Comparison of ENCODE assay signal across 16 cellular contexts in genomic region chr10:30832727-30833624, GRCh38.
DNase-seq lines count a peak whose midpoint lies in the region; ATAC-seq and TF ChIP-seq lines count a peak whose summit lies in the region.
"Had no signal": no experiment of that assay in that cellular context is flagged by ENCODE, and none has a peak within 500 bp of the region (broad histone marks: within the 10 kb centered on the region; RNA-seq: fewer than 3 reads in every experiment).

No MANE protein-coding gene starts in this region.

- H3K56ac ChIP-seq in IMR-90 (ENCODE audit: extremely low read depth, insufficient read depth, low read length), result no peak overlapping the region

- H3K18ac ChIP-seq in IMR-90 (ENCODE audit: low read depth, low read length) (peak overlapping the region; percentile 89), mesenchymal stem cell (ENCODE audit: low read depth in 1 of 2, low read length in 2 of 2) (no peak overlapping the region)

- H3K27me3 ChIP-seq in IMR-90 (ENCODE audit: control insufficient read depth, insufficient read depth, low read length), result no peaks in the 10 kb centered on the region
- H3K27me3 ChIP-seq in mesenchymal stem cell (ENCODE audit: control insufficient read depth in 1 of 2, insufficient read depth in 1 of 2, low read length in 2 of 2), result no peaks in the 10 kb centered on the region
- no peaks in the 10 kb centered on the region for H3K27me3 ChIP-seq in sigmoid colon
- peaks cover 35% of the 10 kb centered on the region for H3K27me3 ChIP-seq in foreskin keratinocyte

- CTCF ChIA-PET in IMR-90 (lab: Yijun Ruan, JAX), result no interaction called here

- H2BK20ac ChIP-seq in IMR-90 (ENCODE audit: low read depth, low read length), result peak overlapping the region; percentile 73

- H3K4me3 ChIP-seq in IMR-90 (ENCODE audit: insufficient read depth, low read depth, low read length), result no peak overlapping the region
- no peak overlapping the region for H3K4me3 ChIP-seq in mesenchymal stem cell (ENCODE audit: insufficient read depth in 1 of 2, low read depth in 1 of 2, low read length in 2 of 2)
- no peak overlapping the region for H3K4me3 ChIP-seq in sigmoid colon

- peak overlapping the region; percentile 73; the same call in 1 of the 2 replicates for H4K5ac ChIP-seq in IMR-90 (ENCODE audit: low read depth, low read length)

- no peak overlapping the region for H2AK9ac ChIP-seq in IMR-90 (replicated peaks; ENCODE audit: low read depth, low read length, poor library complexity)

- no peak for TF ChIP-seq CTCF in IMR-90 (conservative IDR thresholded peaks at IDR 0.05; ENCODE audit: low read depth, low read length)
- TF ChIP-seq CTCF in VCaP (conservative IDR thresholded peaks at IDR 0.05), result no peak
- TF ChIP-seq CTCF in sigmoid colon (IDR thresholded peaks at IDR 0.05), result no peak
- TF ChIP-seq CTCF in foreskin keratinocyte (conservative IDR thresholded peaks at IDR 0.05), result no peak

- H3K9me1 ChIP-seq in IMR-90 (ENCODE audit: insufficient read depth, low read length), result peaks cover 23% of the 10 kb centered on the region

- H2BK5ac ChIP-seq in IMR-90 (ENCODE audit: low read depth, low read length, poor library complexity, severe bottlenecking) (no peak overlapping the region), mesenchymal stem cell (ENCODE audit: low read depth, low read length, poor library complexity, severe bottlenecking) (no peak overlapping the region)

- ATAC-seq in IMR-90 (ENCODE audit: low read depth) (peak; percentile 76), foreskin keratinocyte (no peak)
- ATAC-seq: PC-3, SK-N-SH treated with all-trans-retinoic acid at 6 μM for 48 hours had no signal

- POLR2A ChIA-PET in IMR-90 (lab: Charles Lee; ENCODE audit: unreplicated experiment), result no interaction called here

- dilution Hi-C loops in IMR-90 (cut with HindIII; ENCODE audit: low sequenced_read_pairs, unreplicated experiment), result no loop called here

- 71% methylated on average over 10 of the region's 13 CpGs; no CpG with 5 or more reads in 1 of the 2 experiments for WGBS in IMR-90 (ENCODE audit: extremely low coverage in 2 of 2, insufficient read length in 1 of 2), 2 experiments
- 71% methylated on average over 13 of the region's 13 CpGs for WGBS in mesenchymal stem cell
- WGBS in sigmoid colon, 2 donors, result 33 to 54% methylated on average over 13 of the region's 13 CpGs

- H3K4me1 ChIP-seq in IMR-90 (ENCODE audit: control insufficient read depth, insufficient read depth, low read length), result peaks cover 24% of the 10 kb centered on the region
- peaks cover 5% of the 10 kb centered on the region for H3K4me1 ChIP-seq in mesenchymal stem cell (ENCODE audit: control insufficient read depth, insufficient read depth, low read depth, low read length)
- peaks cover 2 to 45% (median 35%) of the 10 kb centered on the region in 4 donors for H3K4me1 ChIP-seq in sigmoid colon
- H3K4me1 ChIP-seq in foreskin keratinocyte, result peaks cover 3% of the 10 kb centered on the region

- H3K23ac ChIP-seq in IMR-90 (ENCODE audit: low read depth, low read length) (peak overlapping the region; percentile 51; the same call in 1 of the 2 replicates), mesenchymal stem cell (ENCODE audit: low read length in 2 of 2) (no peak overlapping the region)

- H3K79me1 ChIP-seq in IMR-90 (ENCODE audit: low read depth in 1 of 2, low read length in 2 of 2) (no peaks in the 10 kb centered on the region), mesenchymal stem cell (replicated peaks; ENCODE audit: low read length, poor library complexity, severe bottlenecking) (no peaks in the 10 kb centered on the region)

- H3K36me3 ChIP-seq in IMR-90 (ENCODE audit: control insufficient read depth, insufficient read depth, low read length), result no peaks in the 10 kb centered on the region
- no peaks in the 10 kb centered on the region for H3K36me3 ChIP-seq in mesenchymal stem cell (ENCODE audit: control insufficient read depth in 1 of 2, insufficient read depth in 2 of 2, low read depth in 1 of 2, low read length in 2 of 2)
- no peaks in the 10 kb centered on the region for H3K36me3 ChIP-seq in sigmoid colon

- H3K9ac ChIP-seq in IMR-90 (ENCODE audit: low read depth, low read length), result no peak overlapping the region
- H3K9ac ChIP-seq in mesenchymal stem cell (ENCODE audit: low read length), result no peak overlapping the region

- BruUV-seq in IMR-90 (replicated peaks; lab: Mats Ljungman, UMichigan), result no TSS peak

- peak overlapping the region; percentile 45 for H4K91ac ChIP-seq in IMR-90 (ENCODE audit: insufficient read depth, low read depth, low read length)
- no peak overlapping the region for H4K91ac ChIP-seq in mesenchymal stem cell (ENCODE audit: low read length)

- H2AK5ac ChIP-seq in IMR-90 (ENCODE audit: low read depth, low read length), result peak overlapping the region; percentile 77; the same call in 1 of the 2 replicates
- no peak overlapping the region for H2AK5ac ChIP-seq in mesenchymal stem cell (ENCODE audit: low read length, severe bottlenecking)

- H2AFZ ChIP-seq in IMR-90 (replicated peaks; ENCODE audit: low read length, poor library complexity), result peak overlapping the region; percentile 63
- no peak overlapping the region for H2AFZ ChIP-seq in mesenchymal stem cell (ENCODE audit: low read depth, low read length)

- TF ChIP-seq EP300 in sigmoid colon (IDR thresholded peaks at IDR 0.05), result no peak

- H2BK120ac ChIP-seq in IMR-90 (ENCODE audit: low read depth, low read length) (peak overlapping the region; percentile 66), mesenchymal stem cell (ENCODE audit: low read depth, low read length) (no peak overlapping the region)

- H3K4ac ChIP-seq in IMR-90 (ENCODE audit: low read depth, low read length) (peak overlapping the region; percentile 41), mesenchymal stem cell (ENCODE audit: low read depth in 1 of 2, low read length in 2 of 2) (no peak overlapping the region)

- H3K27ac ChIP-seq in IMR-90 (ENCODE audit: insufficient read depth, low read length), result peak overlapping the region; percentile 46; the same call in 1 of the 2 replicates
- H3K27ac ChIP-seq in VCaP, result peak overlapping the region; percentile 51
- H3K27ac ChIP-seq in mesenchymal stem cell (ENCODE audit: low read length, poor library complexity, severe bottlenecking), result no peak overlapping the region
- peak overlapping the region in 3 of 4 donors; percentile 20 to 58 (median 38) for H3K27ac ChIP-seq in sigmoid colon
- H3K27ac ChIP-seq in foreskin keratinocyte, result no peak overlapping the region

- TF ChIP-seq POLR2A in IMR-90 (IDR thresholded peaks at IDR 0.05; ENCODE audit: low read depth, low read length) (no peak), sigmoid colon (IDR thresholded peaks at IDR 0.05) (no peak)

- in situ Hi-C loops in IMR-90 (cut with MboI; ENCODE audit: low sequenced_read_pairs), result no loop called here

- H4K20me1 ChIP-seq in IMR-90 (ENCODE audit: insufficient read depth, low read length), result no peaks in the 10 kb centered on the region

- H2BK15ac ChIP-seq in IMR-90 (ENCODE audit: low read depth, low read length), result peak overlapping the region; percentile 85; the same call in 2 of the 3 replicates
- H2BK15ac ChIP-seq in mesenchymal stem cell (ENCODE audit: low read depth, poor library complexity, severe bottlenecking), result no peak overlapping the region

- H3K4me2 ChIP-seq in IMR-90 (ENCODE audit: low read depth, low read length), result no peak overlapping the region
- no peak overlapping the region for H3K4me2 ChIP-seq in mesenchymal stem cell (ENCODE audit: low read length, poor library complexity, severe bottlenecking)

- TF ChIP-seq RAD21 in IMR-90 (IDR thresholded peaks at IDR 0.05; ENCODE audit: low read length), result no peak

- intact Hi-C loops in IMR-90 (cut with micrococcal nuclease), result no loop called here
- intact Hi-C loops in sigmoid colon (cut with DNase I), result no loop called here

- no peak overlapping the region for H2BK12ac ChIP-seq in mesenchymal stem cell (ENCODE audit: low read length in 2 of 2)

- DNase-seq in IMR-90 (no peak), mesenchymal stem cell (no peak), sigmoid colon (no peak), foreskin keratinocyte (no peak), NCI-H2081 treated with DMSO at 0.1 percent for 48 hours (lab: John Stamatoyannopoulos, UW) (no peak), NOMO-1 treated with dmso at 0.1 percent for 144 hours (lab: John Stamatoyannopoulos, UW; ENCODE audit: unreplicated experiment) (no peak)
- DNase-seq in activated naive CD4-positive, alpha-beta T cell treated with anti-CD3 and anti-CD28 coated beads, Interleukin-2, amount 50 U/mL, for 16 hours, result no peak
- DNase-seq: ACHN; CD4-positive, alpha-beta T cell; NCI-H1436 treated with DMSO at 0.1 percent for 48 hours; NCI-H2107; NCI-H345; NCI-H69; PC-3 had no signal

- H3K9me3 ChIP-seq in IMR-90 (ENCODE audit: control insufficient read depth, insufficient read depth, low read length), result no peaks in the 10 kb centered on the region
- H3K9me3 ChIP-seq in mesenchymal stem cell (ENCODE audit: control insufficient read depth, low read length), result no peaks in the 10 kb centered on the region
- H3K9me3 ChIP-seq in sigmoid colon, result no peaks in the 10 kb centered on the region

- H3K14ac ChIP-seq in IMR-90 (replicated peaks; ENCODE audit: low read depth, low read length), result peak overlapping the region; percentile 90
- H3K14ac ChIP-seq in mesenchymal stem cell (ENCODE audit: low read length in 2 of 2), result no peak overlapping the region

- peak overlapping the region in 1 of 2 experiments; percentile 61; a peak in 2 of 4 replicates for H4K8ac ChIP-seq in IMR-90 (ENCODE audit: low read depth in 2 of 2, low read length in 2 of 2)
- H4K8ac ChIP-seq in mesenchymal stem cell (ENCODE audit: low read length), result peak overlapping the region; percentile 27

TF ChIP-seq in IMR-90, 13 proteins besides CTCF, POLR2A, EP300 and RAD21:
- TF ChIP-seq NFE2L2 (IDR thresholded peaks at IDR 0.05; ENCODE audit: low read depth, low read length) (no peak), RCOR1 (IDR thresholded peaks at IDR 0.05; ENCODE audit: insufficient replicate concordance, low read length) (no peak), CEBPB (IDR thresholded peaks at IDR 0.05; ENCODE audit: low read depth, low read length) (no peak), SMC3 (IDR thresholded peaks at IDR 0.05; ENCODE audit: low read depth, low read length) (no peak), MAZ (IDR thresholded peaks at IDR 0.05; ENCODE audit: borderline replicate concordance, low read depth, low read length) (no peak)

Comparison
In these comparisons a context has a peak if more than half of its experiments do, and no peak if none do; other contexts are left out.
1. H3K27ac ChIP-seq: peak in IMR-90 (single experiment), VCaP (single experiment) and sigmoid colon (3 of 4); none in mesenchymal stem cell (single experiment) and foreskin keratinocyte (single experiment).